In genomic region chr3:171646357-171647133, GRCh38 we compare ENCODE assay signal across 8 cellular contexts.
DNase-seq lines count a peak whose midpoint lies in the region; ATAC-seq, FAIRE-seq and TF ChIP-seq lines count a peak whose summit lies in the region.

No MANE protein-coding gene starts in this region.

- H2BK15ac ChIP-seq in H1 (ENCODE audit: low read length), result no peak overlapping the region

- H3K27me3 Mint-ChIP-seq in mesothelial cell of epicardium (ENCODE audit: low read depth), result no peaks in the 10 kb centered on the region

- H3K56ac ChIP-seq in H1 (replicated peaks; ENCODE audit: insufficient read length, low read depth, low read length), result no peak overlapping the region

- H3K18ac ChIP-seq in H1 (ENCODE audit: extremely low read depth, low read length), result no peak overlapping the region

- H3K23ac ChIP-seq in H1 (ENCODE audit: insufficient read length), result no peak overlapping the region

- H3K27ac ChIP-seq in H1 (ENCODE audit: low read depth, low read length), result no peak overlapping the region

- no peaks in the 10 kb centered on the region for H3K79me1 ChIP-seq in H1 (ENCODE audit: low read depth, low read length)

- H3K36me3 Mint-ChIP-seq in mesothelial cell of epicardium, result peaks cover 7% of the 10 kb centered on the region

- no peaks in the 10 kb centered on the region for H3K4me1 ChIP-seq in NT2/D1 (ENCODE audit: insufficient read depth, insufficient read length)
- no peaks in the 10 kb centered on the region for H3K4me1 ChIP-seq in H1 (replicated peaks in 1 of 4; ENCODE audit: control insufficient read depth in 3 of 4, insufficient read depth in 4 of 4, low read length in 3 of 4)

- H3K36me3 ChIP-seq in NT2/D1 (ENCODE audit: insufficient read depth, insufficient read length, low read length) (no peaks in the 10 kb centered on the region), H1 (ENCODE audit: control insufficient read depth in 2 of 4, insufficient read depth in 4 of 4, low read length in 3 of 4) (no peaks in the 10 kb centered on the region), MG63 (no peaks in the 10 kb centered on the region)

- no peak overlapping the region for H2BK20ac ChIP-seq in H1 (ENCODE audit: low read length)

- DNase-seq in DMS153 treated with DMSO at 0.1 percent for 48 hours (lab: John Stamatoyannopoulos, UW; ENCODE audit: unreplicated experiment), result peak; percentile 73
- peak; percentile 11 for DNase-seq in NT2/D1 (ENCODE audit: low read depth, low spot score)
- no peak for DNase-seq in H1 (ENCODE audit: low read depth in 1 of 2, low spot score in 2 of 2)
- DNase-seq in mesothelial cell of epicardium (ENCODE audit: low spot score in 2 of 2, unreplicated experiment in 2 of 2), result no peak
- DNase-seq in MG63, result no peak

- H3K27ac Mint-ChIP-seq in mesothelial cell of epicardium, result peak overlapping the region; percentile 36

- no peak for TF ChIP-seq POLR2A in H1 (IDR thresholded peaks at IDR 0.05; ENCODE audit: control extremely low read depth in 1 of 2, low read depth in 2 of 2, low read length in 2 of 2)

- no peak overlapping the region for H3K4ac ChIP-seq in H1 (replicated peaks; ENCODE audit: insufficient read length, low read depth, low read length)

- peak in 2 of 3 experiments; percentile 36 to 54; a peak in 2 of 4 replicates for TF ChIP-seq CTCF in H1 (IDR thresholded peaks at IDR 0.05; ENCODE audit: control extremely low read depth in 1 of 3, insufficient read depth in 1 of 3, low read depth in 1 of 3, low read length in 3 of 3)
- peak; percentile 64 for TF ChIP-seq CTCF in mesothelial cell of epicardium (IDR thresholded peaks at IDR 0.05; ENCODE audit: unreplicated experiment)

- WGBS in H1 (ENCODE audit: extremely low coverage in 1 of 2, insufficient coverage in 1 of 2, insufficient read length in 1 of 2, insufficient replicate concordance in 2 of 2, low coverage in 1 of 2, low lambda C conversion rate in 2 of 2, missing lambda C conversion rate in 1 of 2), 2 experiments, result 80% methylated on average over 4 of the region's 4 CpGs; no CpG with 5 or more reads in 1 of the 2 experiments

- H3K14ac ChIP-seq in H1 (ENCODE audit: insufficient read length), result no peak overlapping the region

- no peak for TF ChIP-seq EP300 in H1 (IDR thresholded peaks at IDR 0.05; ENCODE audit: borderline replicate concordance in 1 of 2, low read depth in 2 of 2, low read length in 2 of 2)

- H2AK5ac ChIP-seq in H1 (ENCODE audit: low read depth, low read length), result no peak overlapping the region

- no peaks in the 10 kb centered on the region for H3K27me3 ChIP-seq in NT2/D1 (ENCODE audit: insufficient read depth, insufficient read length)
- no peaks in the 10 kb centered on the region for H3K27me3 ChIP-seq in H1 (replicated peaks in 1 of 4; ENCODE audit: control insufficient read depth in 3 of 4, extremely low read depth in 1 of 4, insufficient read depth in 3 of 4, low read length in 3 of 4)
- no peaks in the 10 kb centered on the region for H3K27me3 ChIP-seq in MG63

- H3K4me3 ChIP-seq in NT2/D1 (ENCODE audit: insufficient read length, low read depth), result no peak overlapping the region
- no peak overlapping the region for H3K4me3 ChIP-seq in H1 (ENCODE audit: extremely low read depth in 1 of 4, insufficient read depth in 2 of 4, low read depth in 3 of 4, low read length in 4 of 4)
- H3K4me3 ChIP-seq in MG63, result no peak overlapping the region

- CTCF ChIA-PET in H1 (lab: Charles Lee; ENCODE audit: partially characterized antibody), result interaction anchor here (0.9 to 4.6 kb wide), 14 partner anchors 7 to 695 kb away, joined by 3 to 49 read pairs (median 4); no protein-coding TSS in a partner anchor

- POLR2A ChIA-PET in H1 (lab: Charles Lee; ENCODE audit: partially characterized antibody), result interaction anchor here (0.6 to 1.1 kb wide), 2 partner anchors 40 to 125 kb away, joined by 3 read pairs; no protein-coding TSS in a partner anchor

- H3K4me1 Mint-ChIP-seq in mesothelial cell of epicardium, result peaks cover 9% of the 10 kb centered on the region

- no peak overlapping the region for H2BK12ac ChIP-seq in H1 (ENCODE audit: low read depth, low read length)

- ATAC-seq in HG02852 (IDR thresholded peaks at IDR 0.05; ENCODE audit: unreplicated experiment), result peak; percentile 60
- ATAC-seq in HG03025 (IDR thresholded peaks at IDR 0.05; ENCODE audit: low FRiP score, unreplicated experiment), result no peak
- no peak for ATAC-seq in HG03045 (IDR thresholded peaks at IDR 0.05; ENCODE audit: unreplicated experiment)

- H3K79me2 ChIP-seq in H1 (ENCODE audit: control insufficient read depth in 1 of 2, insufficient read depth in 2 of 2, low read length in 2 of 2), result no peaks in the 10 kb centered on the region

- no peak overlapping the region for H4K91ac ChIP-seq in H1 (replicated peaks; ENCODE audit: insufficient read length, low read length)

- TF ChIP-seq RAD21 in H1 (IDR thresholded peaks at IDR 0.05 in 1 of 2, conservative IDR thresholded peaks at IDR 0.05 in 1 of 2; ENCODE audit: low read depth in 2 of 2, low read length in 2 of 2), result peak; percentile 62 to 66

- H3K9me3 Mint-ChIP-seq in mesothelial cell of epicardium, result peaks cover 4% of the 10 kb centered on the region

- no peak overlapping the region for H2BK5ac ChIP-seq in H1 (ENCODE audit: low read depth, low read length)

- peaks cover 1% of the 10 kb centered on the region; the same call in 1 of the 2 replicates for H3K23me2 ChIP-seq in H1 (ENCODE audit: low read depth, low read length)

- H3K9ac ChIP-seq in NT2/D1 (ENCODE audit: insufficient read length, low read depth) (no peak overlapping the region), H1 (replicated peaks in 1 of 4; ENCODE audit: extremely low read depth in 1 of 4, low read depth in 3 of 4, low read length in 3 of 4) (no peak overlapping the region)

- peak; percentile 68 for FAIRE-seq in H1 (lab: Jason Lieb, UNC)

- H4K5ac ChIP-seq in H1 (ENCODE audit: insufficient read length, low read depth, low read length), result no peak overlapping the region

- H2BK120ac ChIP-seq in H1 (replicated peaks; ENCODE audit: low read depth, low read length), result no peak overlapping the region

- H4K8ac ChIP-seq in H1 (ENCODE audit: extremely low read depth, insufficient read depth, low read length), result no peak overlapping the region

- H3K4me3 Mint-ChIP-seq in mesothelial cell of epicardium, result no peak overlapping the region

- no peaks in the 10 kb centered on the region for H3K9me3 ChIP-seq in NT2/D1 (ENCODE audit: insufficient read depth, low read length)
- no peaks in the 10 kb centered on the region for H3K9me3 ChIP-seq in H1 (ENCODE audit: insufficient read depth in 2 of 2, low read depth in 1 of 2, low read length in 1 of 2)
- no peaks in the 10 kb centered on the region for H3K9me3 ChIP-seq in MG63

- H3K4me2 ChIP-seq in H1 (ENCODE audit: insufficient read depth in 1 of 2, low read depth in 2 of 2, low read length in 2 of 2), result no peak overlapping the region

- H2AFZ ChIP-seq in H1 (ENCODE audit: low read length), result peak overlapping the region; percentile 8; the same call in 1 of the 2 replicates

- H4K20me1 ChIP-seq in H1 (replicated peaks in 1 of 2; ENCODE audit: control insufficient read depth in 1 of 2, insufficient read depth in 2 of 2, low read length in 2 of 2), result no peaks in the 10 kb centered on the region

TF ChIP-seq in H1, 55 proteins besides CTCF, POLR2A, EP300 and RAD21:
- TF ChIP-seq CHD2 (IDR thresholded peaks at IDR 0.05; ENCODE audit: low read length) (no peak), RFX5 (IDR thresholded peaks at IDR 0.05; ENCODE audit: borderline replicate concordance, low read depth, low read length) (no peak), KDM5A (IDR thresholded peaks at IDR 0.05; ENCODE audit: low read length) (no peak), BACH1 (IDR thresholded peaks at IDR 0.05; ENCODE audit: low read length) (no peak), POLR2AphosphoS5 (IDR thresholded peaks at IDR 0.05; ENCODE audit: low read depth, low read length) (no peak), CREB1 (IDR thresholded peaks at IDR 0.05) (no peak), HDAC2 (IDR thresholded peaks at IDR 0.05; ENCODE audit: borderline replicate concordance in 1 of 2, low read depth in 2 of 2, low read length in 2 of 2) (no peak), CEBPB (IDR thresholded peaks at IDR 0.05; ENCODE audit: low read depth, low read length) (no peak), NRF1 (IDR thresholded peaks at IDR 0.05; ENCODE audit: low read depth, low read length) (no peak), TBP (IDR thresholded peaks at IDR 0.05; ENCODE audit: low read depth, low read length) (no peak), SRF (IDR thresholded peaks at IDR 0.05; ENCODE audit: low read depth, low read length) (no peak), ZNF274 (IDR thresholded peaks at IDR 0.05; ENCODE audit: borderline replicate concordance, extremely low read depth, low read length) (no peak), BCL11A (IDR thresholded peaks at IDR 0.05; ENCODE audit: low read depth in 2 of 2, low read length in 2 of 2) (no peak), HDAC6 (IDR thresholded peaks at IDR 0.05; ENCODE audit: low read depth, low read length) (no peak)

Comparison
In these comparisons a context has a peak if more than half of its experiments do, and no peak if none do; other contexts are left out.
1. DNase-seq: peak in DMS153 treated with DMSO at 0.1 percent for 48 hours (single experiment) and NT2/D1 (single experiment); none in H1 (0 of 2), mesothelial cell of epicardium (0 of 2) and MG63 (single experiment).